In genomic region chrX:3166670-3167455, GRCh38 we compare ENCODE assay signal across 17 cellular contexts.
"Had no signal": no experiment of that assay in that cellular context is flagged by ENCODE, and none has a peak within 500 bp of the region (broad histone marks: within the 10 kb centered on the region; RNA-seq: fewer than 3 reads in every experiment).

No MANE protein-coding gene starts in this region.

- H3K36me3 ChIP-seq: gastrocnemius medialis, heart right ventricle, thyroid gland, vagina had no signal

- H3K9me3 ChIP-seq: gastrocnemius medialis, thyroid gland, vagina had no signal

- H3K4me3 ChIP-seq: gastrocnemius medialis, heart right ventricle, skin epidermis, thyroid gland, vagina had no signal

- H3K9me3 Mint-ChIP-seq: activated naive CD8-positive, alpha-beta T cell treated with anti-CD3 and anti-CD28 coated beads for 36 hours had no signal

- H3K27ac Mint-ChIP-seq: activated naive CD8-positive, alpha-beta T cell treated with anti-CD3 and anti-CD28 coated beads for 36 hours had no signal

- H3K4me1 ChIP-seq: gastrocnemius medialis, heart right ventricle, thyroid gland, vagina had no signal

- H3K27me3 ChIP-seq: gastrocnemius medialis, heart right ventricle, thyroid gland, vagina had no signal

- H3K36me3 Mint-ChIP-seq: activated naive CD8-positive, alpha-beta T cell treated with anti-CD3 and anti-CD28 coated beads for 36 hours had no signal

- H3K27ac ChIP-seq: gastrocnemius medialis, heart right ventricle, skin epidermis, thyroid gland, vagina had no signal

- H3K4me1 Mint-ChIP-seq: activated naive CD8-positive, alpha-beta T cell treated with anti-CD3 and anti-CD28 coated beads for 36 hours had no signal

- H3K4me3 Mint-ChIP-seq: activated naive CD8-positive, alpha-beta T cell treated with anti-CD3 and anti-CD28 coated beads for 36 hours had no signal

- FAIRE-seq: colon, endothelial cell of umbilical vein, keratinocyte had no signal

- DNase-seq: activated CD4-positive, alpha-beta T cell treated with anti-CD3 and anti-CD28 coated beads, Interleukin-2, amount 50 U/mL, for 48 hours; activated CD4-positive, CD25-positive, alpha-beta regulatory T cell treated with anti-CD3 and anti-CD28 coated beads, Interleukin-2, amount 50 U/mL, for 72 hours; activated gamma-delta T cell; activated naive CD8-positive, alpha-beta T cell treated with anti-CD3 and anti-CD28 coated beads for 36 hours; activated T-cell treated with anti-CD3 and anti-CD28 coated beads, Interleukin-2, amount 50 U/mL, for 48 hours; anterior cingulate cortex; gastrocnemius medialis; heart right ventricle; left ventricle myocardium superior; mesendoderm; T-helper 2 cell; thyroid gland had no signal
